ENCODE assay signal across 25 cellular contexts in genomic region chr21:41091561-41091960, GRCh38.
DNase-seq lines count a peak whose midpoint lies in the region; FAIRE-seq and TF ChIP-seq lines count a peak whose summit lies in the region.
"Had no signal": no experiment of that assay in that cellular context is flagged by ENCODE, and none has a peak within 500 bp of the region (broad histone marks: within the 10 kb centered on the region; RNA-seq: fewer than 3 reads in every experiment).

No MANE protein-coding gene starts in this region.

- intact Hi-C loops in A673 (cut with micrococcal nuclease; ENCODE audit: unreplicated experiment), result no loop called here

- TF ChIP-seq POLR2A in GM12891 (IDR thresholded peaks at IDR 0.05; ENCODE audit: low read depth, low read length), result no peak

- H3K4me1 ChIP-seq in A673 (ENCODE audit: insufficient read depth, low read length, poor library complexity, severe bottlenecking) (peaks cover 17% of the 10 kb centered on the region), adipocyte (ENCODE audit: control insufficient read depth, insufficient read depth, low read length) (no peaks in the 10 kb centered on the region), parathyroid adenoma (no peaks in the 10 kb centered on the region)
- H3K4me1 ChIP-seq: A549, BE2C had no signal

- H3K9me3 ChIP-seq in A673 (ENCODE audit: low read depth, low read length, poor library complexity, severe bottlenecking), result peaks cover 8% of the 10 kb centered on the region
- no peaks in the 10 kb centered on the region for H3K9me3 ChIP-seq in adipocyte (ENCODE audit: control insufficient read depth, low read length)
- no peaks in the 10 kb centered on the region for H3K9me3 ChIP-seq in parathyroid adenoma (ENCODE audit: control insufficient read depth, low read length)
- H3K9me3 ChIP-seq: A549, BE2C, BLaER1 had no signal

- POLR2A ChIA-PET in A673 (lab: Charles Lee; ENCODE audit: low non-redundant PET), result no interaction called here

- H3K9ac ChIP-seq in adipocyte (ENCODE audit: low read length) (no peak overlapping the region), parathyroid adenoma (no peak overlapping the region)
- H3K9ac ChIP-seq: BLaER1 had no signal

- CTCF ChIA-PET in A673 (lab: Charles Lee), result no interaction called here

- BruUV-seq in A673 (replicated peaks; lab: Mats Ljungman, UMichigan), result no TSS peak

- no peak overlapping the region for H3K4me2 ChIP-seq in parathyroid adenoma (ENCODE audit: low read length)
- H3K4me2 ChIP-seq: A549, BLaER1 had no signal

- FAIRE-seq in GM12891 (lab: Jason Lieb, UNC), result no peak
- FAIRE-seq: A549, GM12892, GM18507 had no signal

- H3K27me3 ChIP-seq in A673 (replicated peaks; ENCODE audit: insufficient read depth, low read depth, low read length, poor library complexity) (no peaks in the 10 kb centered on the region), adipocyte (replicated peaks; ENCODE audit: control insufficient read depth, insufficient read depth, low read length) (peaks cover 11% of the 10 kb centered on the region), parathyroid adenoma (ENCODE audit: control insufficient read depth, insufficient read depth, low read length) (no peaks in the 10 kb centered on the region)
- H3K27me3 ChIP-seq: BE2C, BLaER1 had no signal

- no peak for TF ChIP-seq CTCF in A673 (conservative IDR thresholded peaks at IDR 0.05; ENCODE audit: low read depth, low read length)
- TF ChIP-seq CTCF in parathyroid adenoma (IDR thresholded peaks at IDR 0.05), result no peak

- DNase-seq in DMS79 treated with DMSO at 0.1 percent for 48 hours (lab: John Stamatoyannopoulos, UW), result peak; percentile 75
- DNase-seq in DMS79 (lab: John Stamatoyannopoulos, UW), result no peak
- DNase-seq in A673 (ENCODE audit: low spot score), result peak; percentile 42
- peak; percentile 36 for DNase-seq in adipocyte (ENCODE audit: low read depth)
- DNase-seq in NCI-H2081 treated with DMSO at 0.1 percent for 48 hours (lab: John Stamatoyannopoulos, UW), result no peak
- no peak for DNase-seq in NK-92 (lab: John Stamatoyannopoulos, UW; ENCODE audit: unreplicated experiment)
- DNase-seq in GM12891 (ENCODE audit: insufficient read length, low spot score), result no peak
- DNase-seq: ACHN; BE2C; C1 segment of cervical spinal cord; CD4-positive, alpha-beta memory T cell; CD4-positive, CD25-positive, alpha-beta regulatory T cell; CD8-positive, alpha-beta memory T cell; COR-L47; DMS 273 treated with DMSO at 0.1 percent for 48 hours; DMS153; DND-41; EL; GF-D8 had no signal

- no peaks in the 10 kb centered on the region for H3K79me2 ChIP-seq in parathyroid adenoma

- H3K36me3 ChIP-seq in A673 (ENCODE audit: insufficient read depth, low read length, poor library complexity, severe bottlenecking), result no peaks in the 10 kb centered on the region
- H3K36me3 ChIP-seq in adipocyte (ENCODE audit: control insufficient read depth, insufficient read depth, low read length, severe bottlenecking), result no peaks in the 10 kb centered on the region
- no peaks in the 10 kb centered on the region for H3K36me3 ChIP-seq in parathyroid adenoma (ENCODE audit: control insufficient read depth, insufficient read depth, low read length)
- H3K36me3 ChIP-seq: BE2C, BLaER1 had no signal

- H3K27ac ChIP-seq in A673 (ENCODE audit: low read depth, low read length, poor library complexity, severe bottlenecking) (peak overlapping the region; percentile 89), parathyroid adenoma (no peak overlapping the region)
- H3K27ac ChIP-seq: 22Rv1, A549, BLaER1 had no signal

- no peak overlapping the region for H3K4me3 ChIP-seq in A673 (ENCODE audit: low read depth, low read length, poor library complexity, severe bottlenecking)
- no peak overlapping the region for H3K4me3 ChIP-seq in adipocyte (ENCODE audit: low read length)
- no peak overlapping the region for H3K4me3 ChIP-seq in parathyroid adenoma (ENCODE audit: low read depth, low read length)
- H3K4me3 ChIP-seq: A549, BLaER1 had no signal

- peak overlapping the region; percentile 22 for H2AFZ ChIP-seq in parathyroid adenoma

TF ChIP-seq in GM12891, 5 proteins besides CTCF, POLR2A, EP300 and RAD21:
- TF ChIP-seq SPI1 (IDR thresholded peaks at IDR 0.05; ENCODE audit: low read depth, low read length) (no peak), POLR2AphosphoS5 (IDR thresholded peaks at IDR 0.05; ENCODE audit: low read depth, low read length) (no peak), POU2F2 (IDR thresholded peaks at IDR 0.05; ENCODE audit: low read depth, low read length) (no peak), PAX5 (IDR thresholded peaks at IDR 0.05; ENCODE audit: insufficient read depth, low read length, severe bottlenecking) (no peak), TAF1 (IDR thresholded peaks at IDR 0.05; ENCODE audit: low read depth, low read length) (no peak)

Comparison
In these comparisons a context has a peak if more than half of its experiments do, and no peak if none do; other contexts are left out.
1. DNase-seq: peak in DMS79 treated with DMSO at 0.1 percent for 48 hours (single experiment), A673 (single experiment) and adipocyte (single experiment); none in DMS79 (single experiment), NCI-H2081 treated with DMSO at 0.1 percent for 48 hours (single experiment), NK-92 (single experiment) and GM12891 (single experiment).